In genomic region chr6:6724319-6725119, GRCh38 we compare ENCODE assay signal across 1 cellular context.
TF ChIP-seq lines count a peak whose summit lies in the region.

No MANE protein-coding gene starts in this region.

TF ChIP-seq in HepG2, 621 proteins besides CTCF, POLR2A, EP300 and RAD21 (continued from another document and continues in another):
- no peak for TF ChIP-seq NFAT5 (CRISPR knock-in tag; IDR thresholded peaks at IDR 0.05)
- TF ChIP-seq SSRP1 (CRISPR knock-in tag; IDR thresholded peaks at IDR 0.05), result no peak
- TF ChIP-seq ZXDC (CRISPR knock-in tag; IDR thresholded peaks at IDR 0.05), result 0 out of 2 replicates have a peak, but pooled peaks have one; percentile 50
- TF ChIP-seq NR0B2 (CRISPR knock-in tag; IDR thresholded peaks at IDR 0.05), result no peak
- TF ChIP-seq ZBTB33 (CRISPR knock-in tag; IDR thresholded peaks at IDR 0.05), result no peak
- no peak for TF ChIP-seq MLXIP (CRISPR knock-in tag; IDR thresholded peaks at IDR 0.05; ENCODE audit: borderline replicate concordance)
- TF ChIP-seq LRRFIP1 (CRISPR knock-in tag; conservative IDR thresholded peaks at IDR 0.05), result no peak
- TF ChIP-seq ZNF558 (CRISPR knock-in tag; IDR thresholded peaks at IDR 0.05; ENCODE audit: borderline replicate concordance), result no peak
- TF ChIP-seq ZNF44 (CRISPR knock-in tag; IDR thresholded peaks at IDR 0.05), result no peak; the same call in 1 of the 2 replicates
- peak; percentile 13; the same call in 1 of the 2 replicates for TF ChIP-seq ZMYM4 (CRISPR knock-in tag; IDR thresholded peaks at IDR 0.05)
- peak; percentile 76 for TF ChIP-seq ZBTB7B (CRISPR knock-in tag; IDR thresholded peaks at IDR 0.05)
- no peak; the same call in 1 of the 2 replicates for TF ChIP-seq KDM5A (IDR thresholded peaks at IDR 0.05; ENCODE audit: borderline replicate concordance, low read length)
- no peak for TF ChIP-seq ZNF367 (CRISPR knock-in tag; IDR thresholded peaks at IDR 0.05; ENCODE audit: borderline replicate concordance)
- no peak for TF ChIP-seq ZBTB4 (CRISPR knock-in tag; IDR thresholded peaks at IDR 0.05; ENCODE audit: borderline replicate concordance)
- TF ChIP-seq CENPBD1 (CRISPR knock-in tag; IDR thresholded peaks at IDR 0.05; ENCODE audit: borderline replicate concordance, low read depth), result no peak
- no peak for TF ChIP-seq DDIT3 (CRISPR knock-in tag; IDR thresholded peaks at IDR 0.05)
- no peak for TF ChIP-seq ZNF883 (CRISPR knock-in tag; IDR thresholded peaks at IDR 0.05; ENCODE audit: not compliant biosample characterization)
- no peak for TF ChIP-seq TAF1 (CRISPR knock-in tag; IDR thresholded peaks at IDR 0.05)
- no peak for TF ChIP-seq NFE2L1 (CRISPR knock-in tag; IDR thresholded peaks at IDR 0.05; ENCODE audit: borderline replicate concordance)
- no peak for TF ChIP-seq SCMH1 (CRISPR knock-in tag; IDR thresholded peaks at IDR 0.05; ENCODE audit: borderline replicate concordance)
- no peak for TF ChIP-seq PATZ1 (CRISPR knock-in tag; IDR thresholded peaks at IDR 0.05)
- TF ChIP-seq HDAC6 (IDR thresholded peaks at IDR 0.05; ENCODE audit: low read depth, low read length), result no peak
- no peak for TF ChIP-seq ZNF7 (CRISPR knock-in tag; IDR thresholded peaks at IDR 0.05)
- 0 out of 2 replicates have a peak, but pooled peaks have one; percentile 9 for TF ChIP-seq POGZ (CRISPR knock-in tag; IDR thresholded peaks at IDR 0.05)
- TF ChIP-seq SOX13 (IDR thresholded peaks at IDR 0.05), result no peak
- TF ChIP-seq SOX13 (CRISPR knock-in tag; conservative IDR thresholded peaks at IDR 0.05 in 1 of 2, IDR thresholded peaks at IDR 0.05 in 1 of 2), result 0 out of 4 replicates have a peak, but pooled peaks of 1 of the 2 experiments have one; percentile 3
- TF ChIP-seq ZNF446 (CRISPR knock-in tag; IDR thresholded peaks at IDR 0.05), result no peak
- TF ChIP-seq MBNL3 (CRISPR knock-in tag; conservative IDR thresholded peaks at IDR 0.05), result no peak
- TF ChIP-seq PLSCR1 (CRISPR knock-in tag; IDR thresholded peaks at IDR 0.05; ENCODE audit: borderline replicate concordance), result no peak
